In genomic region chr22:29617922-29618629, GRCh38 we compare ENCODE assay signal across 10 cellular contexts. TPM values are rescaled to one million over a fixed set of nuclear protein-coding genes. Genes with fewer than 3 reads are reported as not detected.
DNase-seq lines count a peak whose midpoint lies in the region; ATAC-seq and TF ChIP-seq lines count a peak whose summit lies in the region.
"Had no signal": no experiment of that assay in that cellular context is flagged by ENCODE, and none has a peak within 500 bp of the region (broad histone marks: within the 10 kb centered on the region; RNA-seq: fewer than 3 reads in every experiment).

No MANE protein-coding gene starts in this region.

- intact Hi-C loops in activated CD4-positive, alpha-beta T cell treated with anti-CD3 and anti-CD28 coated beads, Interleukin-2, amount 10 ng/mL, durations not matched to agents 24 days and 14 days (cut with micrococcal nuclease): loop anchor here (1.0 kb wide), 1 partner anchor 14 kb away; no protein-coding TSS in a partner anchor
- intact Hi-C loops in testis (cut with DNase I; ENCODE audit: low total_unique reads): no loop called here

- H3K9ac ChIP-seq in OCI-LY3 (ENCODE audit: low read length): no peak overlapping the region
- H3K9ac ChIP-seq: BLaER1 treated with 17β-estradiol and CSF1 and Interleukin-3, amounts not matched to agents 10 nM and 100 nM had no signal

- H2AFZ ChIP-seq in OCI-LY3 (ENCODE audit: low read depth, low read length): no peak overlapping the region

- H3K9me3 Mint-ChIP-seq in activated CD4-positive, alpha-beta T cell treated with anti-CD3 and anti-CD28 coated beads, Interleukin-2, amount 10 ng/mL, durations not matched to agents 24 days and 14 days: no peaks in the 10 kb centered on the region
- H3K9me3 Mint-ChIP-seq in stimulated activated effector memory CD8-positive, alpha-beta T cell treated with anti-CD3 and anti-CD28 coated beads, Interleukin-12 subunit alpha, Interleukin-12 subunit beta, amount 100 ng/mL, for 72 hours: no peaks in the 10 kb centered on the region

- H3K4me1 Mint-ChIP-seq in activated CD4-positive, alpha-beta T cell treated with anti-CD3 and anti-CD28 coated beads, Interleukin-2, amount 10 ng/mL, durations not matched to agents 24 days and 14 days: peaks cover 29% of the 10 kb centered on the region
- H3K4me1 Mint-ChIP-seq in stimulated activated effector memory CD8-positive, alpha-beta T cell treated with anti-CD3 and anti-CD28 coated beads, Interleukin-12 subunit alpha, Interleukin-12 subunit beta, amount 100 ng/mL, for 72 hours: peaks cover 48% of the 10 kb centered on the region

- H3K36me3 ChIP-seq in OCI-LY3 (replicated peaks; ENCODE audit: low read depth, low read length) (no peaks in the 10 kb centered on the region), testis (ENCODE audit: low read depth, missing control alignments) (no peaks in the 10 kb centered on the region)
- H3K36me3 ChIP-seq: left ventricle myocardium inferior had no signal

- H3K4me3 ChIP-seq in OCI-LY3 (ENCODE audit: low read length): no peak overlapping the region
- no peak overlapping the region for H3K4me3 ChIP-seq in epithelial cell of proximal tubule (ENCODE audit: low read depth, low read length)
- H3K4me3 ChIP-seq in testis: no peak overlapping the region
- H3K4me3 ChIP-seq: BLaER1 treated with 17β-estradiol and CSF1 and Interleukin-3, amounts not matched to agents 10 nM and 100 nM; left ventricle myocardium inferior had no signal

- peak overlapping the region; percentile 4; the same call in 1 of the 2 replicates for H3K4me2 ChIP-seq in OCI-LY3 (ENCODE audit: low read length)

- H3K27ac Mint-ChIP-seq in activated CD4-positive, alpha-beta T cell treated with anti-CD3 and anti-CD28 coated beads, Interleukin-2, amount 10 ng/mL, durations not matched to agents 24 days and 14 days: peak overlapping the region; percentile 63
- peak overlapping the region; percentile 63 for H3K27ac Mint-ChIP-seq in stimulated activated effector memory CD8-positive, alpha-beta T cell treated with anti-CD3 and anti-CD28 coated beads, Interleukin-12 subunit alpha, Interleukin-12 subunit beta, amount 100 ng/mL, for 72 hours

- peak; percentile 91 for ATAC-seq in stimulated activated effector memory CD8-positive, alpha-beta T cell treated with anti-CD3 and anti-CD28 coated beads, Interleukin-12 subunit alpha, Interleukin-12 subunit beta, amount 100 ng/mL, for 72 hours

- H3K36me3 Mint-ChIP-seq in activated CD4-positive, alpha-beta T cell treated with anti-CD3 and anti-CD28 coated beads, Interleukin-2, amount 10 ng/mL, durations not matched to agents 24 days and 14 days (ENCODE audit: low read depth): peaks cover 3% of the 10 kb centered on the region
- no peaks in the 10 kb centered on the region for H3K36me3 Mint-ChIP-seq in stimulated activated effector memory CD8-positive, alpha-beta T cell treated with anti-CD3 and anti-CD28 coated beads, Interleukin-12 subunit alpha, Interleukin-12 subunit beta, amount 100 ng/mL, for 72 hours

- peak overlapping the region; percentile 36 for H3K4me3 Mint-ChIP-seq in activated CD4-positive, alpha-beta T cell treated with anti-CD3 and anti-CD28 coated beads, Interleukin-2, amount 10 ng/mL, durations not matched to agents 24 days and 14 days
- peak overlapping the region; percentile 4 for H3K4me3 Mint-ChIP-seq in stimulated activated effector memory CD8-positive, alpha-beta T cell treated with anti-CD3 and anti-CD28 coated beads, Interleukin-12 subunit alpha, Interleukin-12 subunit beta, amount 100 ng/mL, for 72 hours

- peaks cover 86% of the 10 kb centered on the region for H3K79me2 ChIP-seq in OCI-LY3 (ENCODE audit: low read length)

- no peaks in the 10 kb centered on the region for H3K27me3 Mint-ChIP-seq in activated CD4-positive, alpha-beta T cell treated with anti-CD3 and anti-CD28 coated beads, Interleukin-2, amount 10 ng/mL, durations not matched to agents 24 days and 14 days

- no peaks in the 10 kb centered on the region for H3K27me3 ChIP-seq in OCI-LY3 (ENCODE audit: low read depth, low read length)
- H3K27me3 ChIP-seq in testis: no peaks in the 10 kb centered on the region
- H3K27me3 ChIP-seq: BLaER1 treated with 17β-estradiol and CSF1 and Interleukin-3, amounts not matched to agents 10 nM and 100 nM had no signal

- 28 to 50% methylated on average over 2 of the region's 2 CpGs for WGBS in testis, 2 donors

- no peak for DNase-seq in activated CD4-positive, alpha-beta T cell treated with anti-CD3 and anti-CD28 coated beads, Interleukin-2, amount 10 ng/mL, durations not matched to agents 24 days and 14 days
- no peak for DNase-seq in activated CD4-positive, alpha-beta T cell treated with anti-CD3 and anti-CD28 coated beads for 4 hours
- peak; percentile 80 for DNase-seq in epithelial cell of proximal tubule (ENCODE audit: low read depth)
- DNase-seq in stimulated activated effector memory CD8-positive, alpha-beta T cell treated with anti-CD3 and anti-CD28 coated beads, Interleukin-12 subunit alpha, Interleukin-12 subunit beta, amount 100 ng/mL, for 72 hours (ENCODE audit: low spot score in 2 of 2): no peak
- no peak for DNase-seq in testis
- DNase-seq in SK-N-DZ (ENCODE audit: low spot score): no peak
- DNase-seq in UCSD-AML1 (lab: John Stamatoyannopoulos, UW; ENCODE audit: unreplicated experiment): no peak
- DNase-seq: left ventricle myocardium inferior had no signal

- H3K27ac ChIP-seq in OCI-LY3 (ENCODE audit: low read length) (no peak overlapping the region), testis (no peak overlapping the region)
- H3K27ac ChIP-seq: BLaER1 treated with 17β-estradiol and CSF1 and Interleukin-3, amounts not matched to agents 10 nM and 100 nM; left ventricle myocardium inferior had no signal

- TF ChIP-seq CTCF in OCI-LY3 (IDR thresholded peaks at IDR 0.05; ENCODE audit: low read depth, low read length): no peak
- TF ChIP-seq CTCF in epithelial cell of proximal tubule (conservative IDR thresholded peaks at IDR 0.05; ENCODE audit: low read depth, low read length): no peak
- TF ChIP-seq CTCF in testis (IDR thresholded peaks at IDR 0.05): no peak

- H3K9me3 ChIP-seq in OCI-LY3 (ENCODE audit: insufficient read depth, low read length) (no peaks in the 10 kb centered on the region), testis (no peaks in the 10 kb centered on the region)
- H3K9me3 ChIP-seq: left ventricle myocardium inferior had no signal

- H3K4me1 ChIP-seq in OCI-LY3 (ENCODE audit: low read length) (peaks cover 26% of the 10 kb centered on the region), testis (no peaks in the 10 kb centered on the region)

- peaks cover 64% of the 10 kb centered on the region for H4K20me1 ChIP-seq in OCI-LY3 (ENCODE audit: insufficient read depth, low read length)

- TF ChIP-seq POLR2A in testis (IDR thresholded peaks at IDR 0.05): no peak

RNA-seq across cellular contexts. Expression of gene NF2, which starts 14.6 kb away (rescaled TPM):
- total RNA-seq in activated CD4-positive, alpha-beta T cell treated with anti-CD3 and anti-CD28 coated beads, Interleukin-2, amount 10 ng/mL, durations not matched to agents 24 days and 14 days: 59.1 and 61.9 TPM in 2 replicates
- total RNA-seq in epithelial cell of proximal tubule (140 and 153 TPM in 2 replicates), testis (10 to 100 TPM; 23.4 to 32.5 TPM)
- polyA plus RNA-seq in testis (ENCODE audit: insufficient read depth, low read depth, low replicate concordance): 45.2 TPM
- 18.0 and 18.4 TPM in 2 replicates for polyA plus RNA-seq in SK-N-DZ (2014; cell fraction: cytosol; rRNA removed)
- 7.8 and 9.1 TPM in 2 replicates for polyA plus RNA-seq in SK-N-DZ (2014; cell fraction: nucleus; rRNA removed)

RNA-seq across cellular contexts. Expression of gene NIPSNAP1, which starts 37.2 kb away (rescaled TPM):
- total RNA-seq in activated CD4-positive, alpha-beta T cell treated with anti-CD3 and anti-CD28 coated beads, Interleukin-2, amount 10 ng/mL, durations not matched to agents 24 days and 14 days: 45.9 and 46.5 TPM in 2 replicates
- total RNA-seq in epithelial cell of proximal tubule (67.2 and 72.3 TPM in 2 replicates), testis (10 to 100 TPM; 27.5 to 36.5 TPM)
- polyA plus RNA-seq in testis (ENCODE audit: insufficient read depth, low read depth, low replicate concordance): 37.1 TPM
- polyA plus RNA-seq in SK-N-DZ (2014; cell fraction: cytosol; rRNA removed): 279 and 294 TPM in 2 replicates
- 116 and 184 TPM in 2 replicates for polyA plus RNA-seq in SK-N-DZ (2014; cell fraction: nucleus; rRNA removed)
